Comparison of ENCODE assay signal across 1 cellular context in the genomic region with DNA sequence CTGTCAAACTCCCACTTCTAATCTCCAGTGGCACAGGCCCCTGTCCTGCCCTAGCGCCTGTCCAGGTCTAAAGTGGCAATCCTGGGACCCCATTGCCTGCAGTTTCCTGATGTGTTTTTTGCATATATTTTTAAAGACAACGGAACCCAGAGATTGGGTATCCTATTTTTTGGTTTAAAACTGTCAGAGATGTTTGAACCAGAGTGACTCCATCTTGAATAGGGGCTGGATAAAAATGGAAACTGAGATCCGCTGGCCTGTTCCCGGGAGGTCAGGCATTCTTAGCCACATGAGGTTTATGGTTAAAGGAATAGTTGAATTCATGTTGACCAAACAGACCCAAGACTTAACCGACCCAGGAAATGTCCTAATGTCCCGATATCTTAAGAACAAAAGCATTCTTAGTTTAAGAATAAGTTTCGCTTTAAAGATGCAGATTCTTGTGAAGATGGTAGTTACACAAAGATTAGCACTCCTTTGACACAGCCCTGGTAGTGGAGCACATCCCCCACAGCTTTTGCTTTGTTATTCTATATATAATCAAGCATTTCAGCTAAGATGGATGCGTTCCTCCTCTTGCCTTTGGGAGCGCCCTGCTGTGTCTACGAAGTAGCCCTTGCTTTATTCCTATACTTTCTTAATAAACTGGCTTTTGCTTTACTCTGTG.
TF ChIP-seq lines count a peak whose summit lies in the region.

No MANE protein-coding gene starts in this region.

TF ChIP-seq in GM23338, 12 proteins besides CTCF, POLR2A, EP300 and RAD21 (continued from another document):
- TF ChIP-seq, protein P1, sequence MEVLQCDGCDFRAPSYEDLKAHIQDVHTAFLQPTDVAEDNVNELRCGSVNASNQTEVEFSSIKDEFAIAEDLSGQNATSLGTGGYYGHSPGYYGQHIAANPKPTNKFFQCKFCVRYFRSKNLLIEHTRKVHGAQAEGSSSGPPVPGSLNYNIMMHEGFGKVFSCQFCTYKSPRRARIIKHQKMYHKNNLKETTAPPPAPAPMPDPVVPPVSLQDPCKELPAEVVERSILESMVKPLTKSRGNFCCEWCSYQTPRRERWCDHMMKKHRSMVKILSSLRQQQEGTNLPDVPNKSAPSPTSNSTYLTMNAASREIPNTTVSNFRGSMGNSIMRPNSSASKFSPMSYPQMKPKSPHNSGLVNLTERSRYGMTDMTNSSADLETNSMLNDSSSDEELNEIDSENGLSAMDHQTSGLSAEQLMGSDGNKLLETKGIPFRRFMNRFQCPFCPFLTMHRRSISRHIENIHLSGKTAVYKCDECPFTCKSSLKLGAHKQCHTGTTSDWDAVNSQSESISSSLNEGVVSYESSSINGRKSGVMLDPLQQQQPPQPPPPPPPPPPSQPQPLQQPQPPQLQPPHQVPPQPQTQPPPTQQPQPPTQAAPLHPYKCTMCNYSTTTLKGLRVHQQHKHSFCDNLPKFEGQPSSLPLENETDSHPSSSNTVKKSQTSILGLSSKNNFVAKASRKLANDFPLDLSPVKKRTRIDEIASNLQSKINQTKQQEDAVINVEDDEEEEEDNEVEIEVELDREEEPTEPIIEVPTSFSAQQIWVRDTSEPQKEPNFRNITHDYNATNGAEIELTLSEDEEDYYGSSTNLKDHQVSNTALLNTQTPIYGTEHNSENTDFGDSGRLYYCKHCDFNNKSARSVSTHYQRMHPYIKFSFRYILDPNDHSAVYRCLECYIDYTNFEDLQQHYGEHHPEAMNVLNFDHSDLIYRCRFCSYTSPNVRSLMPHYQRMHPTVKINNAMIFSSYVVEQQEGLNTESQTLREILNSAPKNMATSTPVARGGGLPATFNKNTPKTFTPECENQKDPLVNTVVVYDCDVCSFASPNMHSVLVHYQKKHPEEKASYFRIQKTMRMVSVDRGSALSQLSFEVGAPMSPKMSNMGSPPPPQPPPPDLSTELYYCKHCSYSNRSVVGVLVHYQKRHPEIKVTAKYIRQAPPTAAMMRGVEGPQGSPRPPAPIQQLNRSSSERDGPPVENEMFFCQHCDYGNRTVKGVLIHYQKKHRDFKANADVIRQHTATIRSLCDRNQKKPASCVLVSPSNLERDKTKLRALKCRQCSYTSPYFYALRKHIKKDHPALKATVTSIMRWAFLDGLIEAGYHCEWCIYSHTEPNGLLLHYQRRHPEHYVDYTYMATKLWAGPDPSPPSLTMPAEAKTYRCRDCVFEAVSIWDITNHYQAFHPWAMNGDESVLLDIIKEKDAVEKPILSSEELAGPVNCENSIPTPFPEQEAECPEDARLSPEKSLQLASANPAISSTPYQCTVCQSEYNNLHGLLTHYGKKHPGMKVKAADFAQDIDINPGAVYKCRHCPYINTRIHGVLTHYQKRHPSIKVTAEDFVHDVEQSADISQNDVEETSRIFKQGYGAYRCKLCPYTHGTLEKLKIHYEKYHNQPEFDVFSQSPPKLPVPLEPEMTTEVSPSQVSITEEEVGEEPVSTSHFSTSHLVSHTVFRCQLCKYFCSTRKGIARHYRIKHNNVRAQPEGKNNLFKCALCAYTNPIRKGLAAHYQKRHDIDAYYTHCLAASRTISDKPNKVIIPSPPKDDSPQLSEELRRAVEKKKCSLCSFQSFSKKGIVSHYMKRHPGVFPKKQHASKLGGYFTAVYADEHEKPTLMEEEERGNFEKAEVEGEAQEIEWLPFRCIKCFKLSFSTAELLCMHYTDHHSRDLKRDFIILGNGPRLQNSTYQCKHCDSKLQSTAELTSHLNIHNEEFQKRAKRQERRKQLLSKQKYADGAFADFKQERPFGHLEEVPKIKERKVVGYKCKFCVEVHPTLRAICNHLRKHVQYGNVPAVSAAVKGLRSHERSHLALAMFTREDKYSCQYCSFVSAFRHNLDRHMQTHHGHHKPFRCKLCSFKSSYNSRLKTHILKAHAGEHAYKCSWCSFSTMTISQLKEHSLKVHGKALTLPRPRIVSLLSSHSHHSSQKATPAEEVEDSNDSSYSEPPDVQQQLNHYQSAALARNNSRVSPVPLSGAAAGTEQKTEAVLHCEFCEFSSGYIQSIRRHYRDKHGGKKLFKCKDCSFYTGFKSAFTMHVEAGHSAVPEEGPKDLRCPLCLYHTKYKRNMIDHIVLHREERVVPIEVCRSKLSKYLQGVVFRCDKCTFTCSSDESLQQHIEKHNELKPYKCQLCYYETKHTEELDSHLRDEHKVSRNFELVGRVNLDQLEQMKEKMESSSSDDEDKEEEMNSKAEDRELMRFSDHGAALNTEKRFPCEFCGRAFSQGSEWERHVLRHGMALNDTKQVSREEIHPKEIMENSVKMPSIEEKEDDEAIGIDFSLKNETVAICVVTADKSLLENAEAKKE (CRISPR knock-in tag; IDR thresholded peaks at IDR 0.05), result peak; percentile 12; the same call in 1 of the 2 replicates
- no peak for TF ChIP-seq STAT1 (IDR thresholded peaks at IDR 0.05; ENCODE audit: unreplicated experiment)
- TF ChIP-seq ZNF331 (CRISPR knock-in tag; IDR thresholded peaks at IDR 0.05; ENCODE audit: low read depth), result peak; percentile 50
- TF ChIP-seq ZNF114 (CRISPR knock-in tag; IDR thresholded peaks at IDR 0.05), result peak; percentile 71; the same call in 1 of the 2 replicates
- no peak for TF ChIP-seq EZH2 (IDR thresholded peaks at IDR 0.05; ENCODE audit: low read depth, unreplicated experiment)
- TF ChIP-seq NANOG (IDR thresholded peaks at IDR 0.05; ENCODE audit: borderline replicate concordance), result peak; percentile 96
- no peak for TF ChIP-seq ETS1 (IDR thresholded peaks at IDR 0.05)
TF ChIP-seq in GM23338: peak in this region for 5.
